ENCODE assay signal across 8 cellular contexts in the genomic region with DNA sequence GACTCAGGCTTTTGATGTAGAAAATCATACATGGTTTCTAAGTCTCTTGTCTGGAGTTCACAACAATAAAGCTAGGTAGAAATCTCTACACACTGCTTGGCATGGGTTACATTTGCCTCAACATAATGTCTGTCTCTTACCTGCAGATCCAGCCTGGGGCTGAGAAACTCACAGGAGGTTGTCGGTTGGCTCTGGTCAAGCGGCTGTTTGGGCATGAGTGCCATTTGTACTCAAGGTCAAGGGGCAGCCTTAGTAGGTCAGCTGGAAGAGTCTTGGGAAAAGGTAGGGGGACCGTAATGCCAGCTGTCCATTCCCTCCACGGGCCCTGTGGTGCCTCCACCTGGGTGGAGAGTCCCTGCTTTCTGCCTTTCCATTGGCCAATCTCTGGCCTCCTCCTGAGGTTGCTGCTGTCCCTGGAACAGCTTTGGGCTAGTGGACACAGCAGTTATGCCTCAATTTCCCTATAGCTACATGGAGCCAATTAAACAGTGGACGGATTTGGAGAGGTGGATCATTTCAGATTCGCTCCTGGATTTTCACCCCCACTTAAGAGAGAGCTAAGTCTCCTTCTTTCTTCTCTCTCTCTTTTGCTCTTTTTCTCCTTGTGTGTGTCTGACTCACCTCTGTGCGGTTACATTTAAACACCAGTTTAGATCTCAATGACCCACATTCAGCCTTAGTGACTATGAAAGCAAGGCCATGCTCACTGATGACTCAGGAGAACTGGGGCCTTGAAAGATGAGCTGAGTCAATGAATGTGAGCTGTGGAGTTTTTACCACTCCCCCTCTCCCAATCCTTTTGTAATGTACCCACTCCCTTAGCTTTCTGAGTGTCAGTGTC.
DNase-seq lines count a peak whose midpoint lies in the region; ATAC-seq and TF ChIP-seq lines count a peak whose summit lies in the region.

No MANE protein-coding gene starts in this region.

- H3K4me3 ChIP-seq in HFF-Myc (replicated peaks; ENCODE audit: low read depth, low read length): 0 out of 2 replicates have a peak overlapping the region, but pooled peaks have one; percentile 5
- no peak overlapping the region for H3K4me3 ChIP-seq in coronary artery
- no peak overlapping the region for H3K4me3 ChIP-seq in lower leg skin (ENCODE audit: low read depth, poor library complexity, severe bottlenecking)

- DNase-seq in HFF-Myc (ENCODE audit: extremely low read depth, low read depth) (peak; percentile 96), RPMI7951 (ENCODE audit: low read depth) (peak; percentile 99), coronary artery (ENCODE audit: low spot score) (no peak), non-pigmented ciliary epithelial cell (ENCODE audit: low read depth) (peak; percentile 100), lower leg skin (ENCODE audit: low spot score in 2 of 2) (no peak), NCI-H187 treated with DMSO at 0.1 percent for 48 hours (lab: John Stamatoyannopoulos, UW) (no peak), mesenteric fat pad (ENCODE audit: low spot score) (no peak)

- WGBS in lower leg skin, 2 donors: 91 to 94% methylated on average over 7 of the region's 7 CpGs

- TF ChIP-seq CTCF in HFF-Myc (IDR thresholded peaks at IDR 0.05; ENCODE audit: low read depth, low read length, missing control alignments) (no peak), coronary artery (IDR thresholded peaks at IDR 0.05) (no peak), lower leg skin (IDR thresholded peaks at IDR 0.05) (no peak)

- no peak for TF ChIP-seq POLR2A in lower leg skin (IDR thresholded peaks at IDR 0.05)

- H3K27ac ChIP-seq in coronary artery: peak overlapping the region; percentile 76 to 77

- ATAC-seq in HG02610 (IDR thresholded peaks at IDR 0.05; ENCODE audit: unreplicated experiment): no peak

- intact Hi-C loops in lower leg skin (cut with DNase I; ENCODE audit: low total_unique reads): no loop called here

Comparison
In these comparisons a context has a peak if more than half of its experiments do, and no peak if none do; other contexts are left out.
1. DNase-seq: peak in HFF-Myc (single experiment), RPMI7951 (single experiment) and non-pigmented ciliary epithelial cell (single experiment); none in coronary artery (single experiment), lower leg skin (0 of 2), NCI-H187 treated with DMSO at 0.1 percent for 48 hours (single experiment) and mesenteric fat pad (single experiment).